In the genomic region with DNA sequence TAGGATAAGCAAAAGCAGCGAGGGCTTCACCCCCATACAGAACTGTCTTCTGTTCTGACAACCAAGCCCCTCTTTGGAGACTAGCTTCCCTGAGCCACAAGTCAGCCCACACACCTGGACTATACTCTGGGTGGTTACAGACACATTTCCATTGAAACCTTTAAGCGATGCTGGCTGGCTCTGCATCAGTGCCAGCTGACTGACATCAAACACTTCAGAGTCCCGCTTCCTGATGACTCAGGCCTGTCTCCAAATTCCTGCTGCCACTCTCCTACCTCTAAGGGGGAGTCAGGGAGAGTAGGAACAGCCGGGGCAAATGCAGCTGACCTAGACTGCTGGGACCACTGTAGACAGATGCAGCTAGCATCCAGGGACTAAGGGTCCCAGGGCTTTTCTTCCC, we compare ENCODE assay signal across 8 cellular contexts. TPM values are rescaled to one million over a fixed set of nuclear protein-coding genes. Genes with fewer than 3 reads are reported as not detected.
DNase-seq lines count a peak whose midpoint lies in the region; FAIRE-seq and TF ChIP-seq lines count a peak whose summit lies in the region.

No MANE protein-coding gene starts in this region.

- peaks cover 1% of the 10 kb centered on the region for H3K4me1 Mint-ChIP-seq in T-helper 2 cell treated with Interferon-gamma antibody and Interleukin-4, amounts not matched to agents 5 μg/mL and 100 μg/mL, for 36 hours (ENCODE audit: low read depth)

- DNase-seq in ELR (ENCODE audit: low read depth) (peak; percentile 59), NCI-H446 treated with DMSO at 0.1 percent for 48 hours (lab: John Stamatoyannopoulos, UW) (peak; percentile 41), epithelial cell of esophagus (ENCODE audit: low read depth) (peak; percentile 61), prostate gland (ENCODE audit: low spot score) (peak; percentile 55), NCI-H1930 (lab: John Stamatoyannopoulos, UW) (no peak), D721Med (ENCODE audit: insufficient read length, low spot score) (no peak)
- no peak for DNase-seq in T-helper 2 cell treated with Interferon-gamma antibody and Interleukin-4, amounts not matched to agents 5 μg/mL and 100 μg/mL, for 36 hours (ENCODE audit: low spot score)
- DNase-seq in activated T-cell treated with anti-CD3 and anti-CD28 coated beads, Interleukin-2, amount 50 U/mL, for 1 hour: no peak

- no peaks in the 10 kb centered on the region for H3K27me3 ChIP-seq in prostate gland (replicated peaks; ENCODE audit: insufficient read depth)

- intact Hi-C loops in prostate gland (cut with DNase I): no loop called here

- H3K4me3 Mint-ChIP-seq in T-helper 2 cell treated with Interferon-gamma antibody and Interleukin-4, amounts not matched to agents 5 μg/mL and 100 μg/mL, for 36 hours: no peak overlapping the region

- 16% methylated on average over 4 of the region's 4 CpGs for WGBS in prostate gland

- H3K4me1 ChIP-seq in prostate gland (replicated peaks): peaks cover 17% of the 10 kb centered on the region

- no peaks in the 10 kb centered on the region for H3K36me3 Mint-ChIP-seq in T-helper 2 cell treated with Interferon-gamma antibody and Interleukin-4, amounts not matched to agents 5 μg/mL and 100 μg/mL, for 36 hours (ENCODE audit: low read depth)

- H3K9me3 ChIP-seq in prostate gland: no peaks in the 10 kb centered on the region

- no peaks in the 10 kb centered on the region for H3K9me3 Mint-ChIP-seq in T-helper 2 cell treated with Interferon-gamma antibody and Interleukin-4, amounts not matched to agents 5 μg/mL and 100 μg/mL, for 36 hours

- no peak for FAIRE-seq in D721Med (lab: Jason Lieb, UNC)

- H3K27ac Mint-ChIP-seq in T-helper 2 cell treated with Interferon-gamma antibody and Interleukin-4, amounts not matched to agents 5 μg/mL and 100 μg/mL, for 36 hours: no peak overlapping the region

- TF ChIP-seq CTCF in epithelial cell of esophagus (IDR thresholded peaks at IDR 0.05; ENCODE audit: insufficient read depth, low read depth, low read length, missing control alignments) (no peak), prostate gland (IDR thresholded peaks at IDR 0.05) (no peak), D721Med (IDR thresholded peaks at IDR 0.05; ENCODE audit: insufficient read depth, missing control alignments) (no peak)

- no peak for TF ChIP-seq POLR2A in prostate gland (IDR thresholded peaks at IDR 0.05)

- H3K36me3 ChIP-seq in prostate gland: no peaks in the 10 kb centered on the region

- H3K4me3 ChIP-seq in epithelial cell of esophagus (ENCODE audit: low read length) (no peak overlapping the region), prostate gland (no peak overlapping the region)

- H3K27me3 Mint-ChIP-seq in T-helper 2 cell treated with Interferon-gamma antibody and Interleukin-4, amounts not matched to agents 5 μg/mL and 100 μg/mL, for 36 hours (ENCODE audit: low read depth): no peaks in the 10 kb centered on the region

- peak overlapping the region in 1 of 2 donors; percentile 20 for H3K27ac ChIP-seq in prostate gland

RNA-seq across cellular contexts. Expression of gene SIL1, which starts 59.4 kb away (rescaled TPM):
- total RNA-seq in prostate gland: 10 to 100 TPM; 69.9 to 75.6 TPM

Comparison
In these comparisons a context has a peak if more than half of its experiments do, and no peak if none do; other contexts are left out.
1. DNase-seq: peak in ELR (single experiment), NCI-H446 treated with DMSO at 0.1 percent for 48 hours (single experiment), epithelial cell of esophagus (single experiment) and prostate gland (single experiment); none in NCI-H1930 (0 of 2), T-helper 2 cell treated with Interferon-gamma antibody and Interleukin-4, amounts not matched to agents 5 μg/mL and 100 μg/mL, for 36 hours (single experiment), activated T-cell treated with anti-CD3 and anti-CD28 coated beads, Interleukin-2, amount 50 U/mL, for 1 hour (single experiment) and D721Med (single experiment).